ENCODE assay signal across 23 cellular contexts in genomic region chr3:12815719-12816118, GRCh38. TPM values are rescaled to one million over a fixed set of nuclear protein-coding genes. Genes with fewer than 3 reads are reported as not detected.
"Had no signal": no experiment of that assay in that cellular context is flagged by ENCODE, and none has a peak within 500 bp of the region (broad histone marks: within the 10 kb centered on the region; RNA-seq: fewer than 3 reads in every experiment).

No MANE protein-coding gene starts in this region.

- H3K79me2 ChIP-seq: parathyroid adenoma had no signal

- H3K27me3 ChIP-seq: adrenal gland, esophagus squamous epithelium, right atrium auricular region, stomach, testis, upper lobe of right lung had no signal

- H3K4me3 ChIP-seq: adrenal gland, coronary artery, esophagus squamous epithelium, right atrium auricular region, smooth muscle cell, stomach, testis, upper lobe of right lung had no signal

- FAIRE-seq: endothelial cell of umbilical vein had no signal

- H3K27me3 Mint-ChIP-seq: activated CD4-positive, alpha-beta memory T cell treated with anti-CD3 and anti-CD28 coated beads for 36 hours; activated CD4-positive, alpha-beta T cell treated with anti-CD3 and anti-CD28 coated beads for 36 hours; activated naive CD4-positive, alpha-beta T cell treated with anti-CD3 and anti-CD28 coated beads, Interleukin-2, amount 50 U/mL, for 24 hours had no signal

- ATAC-seq: activated CD4-positive, alpha-beta T cell treated with anti-CD3 and anti-CD28 coated beads for 36 hours; activated T-cell treated with anti-CD3 and anti-CD28 coated beads, Interleukin-2, amount 50 U/mL, for 4 hours; natural killer cell; upper lobe of right lung had no signal

- H3K4me1 ChIP-seq: parathyroid adenoma, upper lobe of right lung had no signal

- DNase-seq: activated CD4-positive, alpha-beta memory T cell treated with anti-CD3 and anti-CD28 coated beads for 36 hours; activated CD4-positive, alpha-beta T cell treated with anti-CD3 and anti-CD28 coated beads for 36 hours; activated effector memory CD4-positive, alpha-beta T cell treated with Interleukin-2 at 50 U/mL for 16 hours; activated T-cell treated with anti-CD3 and anti-CD28 coated beads, Interleukin-2, amount 50 U/mL, for 4 hours; adrenal gland; esophagus squamous epithelium; glutamatergic neuron; hypothalamus; immature natural killer cell; mesenchymal stem cell; natural killer cell; stomach; T-helper 1 cell; testis; upper lobe of right lung had no signal

- H3K27ac Mint-ChIP-seq: activated CD4-positive, alpha-beta memory T cell treated with anti-CD3 and anti-CD28 coated beads for 36 hours; activated CD4-positive, alpha-beta T cell treated with anti-CD3 and anti-CD28 coated beads for 36 hours; activated naive CD4-positive, alpha-beta T cell treated with anti-CD3 and anti-CD28 coated beads, Interleukin-2, amount 50 U/mL, for 24 hours; immature natural killer cell; natural killer cell had no signal

- H3K9me3 Mint-ChIP-seq: activated CD4-positive, alpha-beta memory T cell treated with anti-CD3 and anti-CD28 coated beads for 36 hours; activated naive CD4-positive, alpha-beta T cell treated with anti-CD3 and anti-CD28 coated beads, Interleukin-2, amount 50 U/mL, for 24 hours; activated T-cell treated with anti-CD3 and anti-CD28 coated beads, Interleukin-2, amount 50 U/mL, for 4 hours; immature natural killer cell; natural killer cell had no signal

- H3K9me3 ChIP-seq: adrenal gland, esophagus squamous epithelium, neutrophil, right atrium auricular region, stomach, testis, upper lobe of right lung had no signal

- H3K4me2 ChIP-seq: smooth muscle cell had no signal

- H3K36me3 Mint-ChIP-seq: activated CD4-positive, alpha-beta memory T cell treated with anti-CD3 and anti-CD28 coated beads for 36 hours; immature natural killer cell; natural killer cell had no signal

- H2AFZ ChIP-seq: parathyroid adenoma had no signal

- H3K27ac ChIP-seq: adrenal gland, coronary artery, esophagus squamous epithelium, neutrophil, parathyroid adenoma, stomach, testis, upper lobe of right lung, VCaP had no signal

- H3K4me3 Mint-ChIP-seq: activated CD4-positive, alpha-beta memory T cell treated with anti-CD3 and anti-CD28 coated beads for 36 hours; activated CD4-positive, alpha-beta T cell treated with anti-CD3 and anti-CD28 coated beads for 36 hours; activated naive CD4-positive, alpha-beta T cell treated with anti-CD3 and anti-CD28 coated beads, Interleukin-2, amount 50 U/mL, for 24 hours; activated T-cell treated with anti-CD3 and anti-CD28 coated beads, Interleukin-2, amount 50 U/mL, for 4 hours; immature natural killer cell; natural killer cell had no signal

- H3K36me3 ChIP-seq: neutrophil, upper lobe of right lung had no signal

RNA-seq across cellular contexts. Expression of gene TMEM40, which starts 56.7 kb away (rescaled TPM):
- total RNA-seq: activated CD4-positive, alpha-beta memory T cell treated with anti-CD3 and anti-CD28 coated beads for 36 hours; activated CD4-positive, alpha-beta T cell treated with anti-CD3 and anti-CD28 coated beads for 36 hours; activated T-cell treated with anti-CD3 and anti-CD28 coated beads, Interleukin-2, amount 50 U/mL, for 4 hours; endothelial cell of umbilical vein; stomach; upper lobe of right lung had no signal
- polyA plus RNA-seq: endothelial cell of umbilical vein had no signal
